In the genomic region with DNA sequence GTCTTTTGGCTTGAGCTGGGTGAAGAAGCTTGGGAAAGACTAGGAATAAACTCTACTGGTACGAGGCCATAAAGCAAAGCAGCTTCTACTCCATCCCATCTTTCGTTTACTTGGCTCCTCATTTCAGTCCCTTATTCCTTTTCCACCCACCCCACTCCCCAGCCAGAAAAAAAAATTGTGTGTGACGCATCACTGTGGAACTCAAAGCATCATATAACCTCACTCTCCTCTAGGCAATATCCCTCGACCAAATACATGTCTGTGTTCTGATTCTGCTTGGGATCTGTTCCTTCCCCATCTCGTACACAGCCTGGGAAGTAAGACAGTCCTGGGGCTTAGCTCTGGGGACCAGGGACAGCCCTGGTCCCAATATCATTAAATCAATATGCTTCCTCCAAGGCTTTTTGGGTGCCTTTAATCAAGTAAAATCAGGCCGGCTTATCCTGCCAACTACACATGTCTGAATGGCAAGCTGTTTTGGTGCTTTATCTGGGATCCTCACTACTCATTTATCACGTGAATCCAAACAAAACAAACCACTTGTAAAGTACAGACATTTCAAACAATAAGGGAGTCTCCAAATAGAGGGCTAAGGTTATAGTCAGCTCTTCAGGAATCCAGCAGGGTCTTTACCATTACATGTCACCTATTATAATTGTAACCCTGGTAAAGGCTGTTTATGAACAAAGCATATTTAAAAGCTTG, we compare ENCODE assay signal across 14 cellular contexts. TPM values are rescaled to one million over a fixed set of nuclear protein-coding genes. Genes with fewer than 3 reads are reported as not detected.
DNase-seq lines count a peak whose midpoint lies in the region; ATAC-seq and TF ChIP-seq lines count a peak whose summit lies in the region.
"Had no signal": no experiment of that assay in that cellular context is flagged by ENCODE, and none has a peak within 500 bp of the region (broad histone marks: within the 10 kb centered on the region; RNA-seq: fewer than 3 reads in every experiment).

No MANE protein-coding gene starts in this region.

- 66% methylated on average over 6 of the region's 7 CpGs for WGBS in mammary epithelial cell (ENCODE audit: low coverage, missing lambda C conversion rate)
- WGBS in stomach, 5 donors, result 73 to 78% (median 75%) methylated on average over 7 of the region's 7 CpGs

- H3K27ac ChIP-seq in CD8-positive, alpha-beta memory T cell (ENCODE audit: low read depth, low read length), result no peak overlapping the region
- H3K27ac ChIP-seq in mammary epithelial cell (ENCODE audit: insufficient read depth, low read depth, low read length), result no peak overlapping the region
- no peak overlapping the region for H3K27ac ChIP-seq in stomach
- H3K27ac ChIP-seq: foreskin keratinocyte, RWPE1 had no signal

- CTCF ChIA-PET in CD8-positive, alpha-beta memory T cell (lab: Charles Lee), result interaction anchor here (0.7 to 5.6 kb wide), 11 partner anchors 12 to 343 kb away, joined by 3 to 66 read pairs (median 5); partner anchors contain the start of gene PHLDB2
- CTCF ChIA-PET in mammary epithelial cell (lab: Charles Lee; ENCODE audit: low non-redundant PET) (interaction anchor here (1.0 to 1.4 kb wide), 2 partner anchors 21 to 190 kb away, joined by 4 to 10 read pairs; no protein-coding TSS in a partner anchor), WTC11 (lab: Charles Lee) (interaction anchor here (0.9 to 2.2 kb wide), 12 partner anchors 18 to 442 kb away, joined by 3 to 41 read pairs (median 6); no protein-coding TSS in a partner anchor)

- H3K4me3 Mint-ChIP-seq in CD8-positive, alpha-beta memory T cell, result no peak overlapping the region
- no peak overlapping the region for H3K4me3 Mint-ChIP-seq in effector memory CD8-positive, alpha-beta T cell
- no peak overlapping the region for H3K4me3 Mint-ChIP-seq in WTC11
- H3K4me3 Mint-ChIP-seq: CD4-positive, CD25-positive, alpha-beta regulatory T cell had no signal

- no peak overlapping the region for H3K4me2 ChIP-seq in mammary epithelial cell (ENCODE audit: insufficient read depth, low read depth, low read length)

- in situ Hi-C loops in mammary epithelial cell (cut with MboI; ENCODE audit: low sequenced_read_pairs in 2 of 2), result loop anchor here in 1 of 2 donors (10.0 kb wide), 1 partner anchor 85 kb away; no protein-coding TSS in a partner anchor

- H3K27ac Mint-ChIP-seq in CD8-positive, alpha-beta memory T cell, result peak overlapping the region in 6 of 8 donors; percentile 3 to 72 (median 26)
- no peak overlapping the region for H3K27ac Mint-ChIP-seq in effector memory CD8-positive, alpha-beta T cell
- no peak overlapping the region for H3K27ac Mint-ChIP-seq in WTC11

- peaks cover 66 to 92% (median 87%) of the 10 kb centered on the region in 3 donors for H3K4me1 Mint-ChIP-seq in CD8-positive, alpha-beta memory T cell
- peaks cover 49 to 60% of the 10 kb centered on the region in 2 donors for H3K4me1 Mint-ChIP-seq in effector memory CD8-positive, alpha-beta T cell (ENCODE audit: low read depth in 2 of 2)
- H3K4me1 Mint-ChIP-seq in WTC11, result peaks cover 9% of the 10 kb centered on the region

- no peak for TF ChIP-seq POLR2A in stomach (IDR thresholded peaks at IDR 0.05)

- POLR2A ChIA-PET in CD8-positive, alpha-beta memory T cell (lab: Charles Lee), result interaction anchor here (0.6 kb wide), 1 partner anchor 307 kb away, joined by 3 read pairs; no protein-coding TSS in a partner anchor
- POLR2A ChIA-PET in WTC11 (lab: Charles Lee), result no interaction called here

- DNase-seq in CD8-positive, alpha-beta memory T cell, result no peak
- DNase-seq in OCI-M1 (lab: John Stamatoyannopoulos, UW), result peak; percentile 4
- no peak for DNase-seq in mammary epithelial cell
- DNase-seq in myocyte (ENCODE audit: low read depth), result peak; percentile 33
- DNase-seq in effector memory CD8-positive, alpha-beta T cell, result no peak
- DNase-seq in stomach, result no peak
- DNase-seq in WTC11 (ENCODE audit: low spot score), result no peak
- DNase-seq: caudate nucleus; CD4-positive, CD25-positive, alpha-beta regulatory T cell; kidney; NCI-H446 had no signal

- no peaks in the 10 kb centered on the region for H3K27me3 Mint-ChIP-seq in CD8-positive, alpha-beta memory T cell
- no peaks in the 10 kb centered on the region for H3K27me3 Mint-ChIP-seq in effector memory CD8-positive, alpha-beta T cell
- H3K27me3 Mint-ChIP-seq in WTC11 (ENCODE audit: low read depth), result peaks cover 23% of the 10 kb centered on the region
- H3K27me3 Mint-ChIP-seq: CD4-positive, CD25-positive, alpha-beta regulatory T cell had no signal

- TF ChIP-seq EP300 in stomach (IDR thresholded peaks at IDR 0.05), result no peak

- H3K9me3 Mint-ChIP-seq in CD8-positive, alpha-beta memory T cell, result peaks cover 0 to 1% (median 0%) of the 10 kb centered on the region in 5 donors
- H3K9me3 Mint-ChIP-seq in effector memory CD8-positive, alpha-beta T cell, result no peaks in the 10 kb centered on the region
- no peaks in the 10 kb centered on the region for H3K9me3 Mint-ChIP-seq in WTC11
- H3K9me3 Mint-ChIP-seq: CD4-positive, CD25-positive, alpha-beta regulatory T cell had no signal

- peak overlapping the region; percentile 68 for H2AFZ ChIP-seq in mammary epithelial cell (ENCODE audit: low read depth, low read length)

- dilution Hi-C loops in mammary epithelial cell (cut with HindIII; ENCODE audit: low sequenced_read_pairs), result loop anchor here (5.0 kb wide), 2 partner anchors 53 to 93 kb away; no protein-coding TSS in a partner anchor

- intact Hi-C loops in mammary epithelial cell (cut with micrococcal nuclease) (loop anchor here (1.0 kb wide), 5 partner anchors 21 to 297 kb away; no protein-coding TSS in a partner anchor), stomach (cut with DNase I; ENCODE audit: low total_unique reads) (loop anchor here (5.0 kb wide), 1 partner anchor 297 kb away; no protein-coding TSS in a partner anchor)

- H3K36me3 Mint-ChIP-seq in CD8-positive, alpha-beta memory T cell, result peaks cover under 1 to 21% (median 2%) of the 10 kb centered on the region in 3 donors
- peaks cover 15% of the 10 kb centered on the region for H3K36me3 Mint-ChIP-seq in effector memory CD8-positive, alpha-beta T cell (ENCODE audit: insufficient read depth)
- H3K36me3 Mint-ChIP-seq in WTC11, result no peaks in the 10 kb centered on the region

- no peak overlapping the region for H3K4me3 ChIP-seq in CD8-positive, alpha-beta memory T cell (ENCODE audit: low read length)
- H3K4me3 ChIP-seq in mammary epithelial cell (replicated peaks in 1 of 3; ENCODE audit: insufficient read depth in 1 of 3, low read depth in 2 of 3, low read length in 3 of 3), result no peak overlapping the region
- H3K4me3 ChIP-seq in stomach, result no peak overlapping the region

- no peaks in the 10 kb centered on the region for H3K36me3 ChIP-seq in CD8-positive, alpha-beta memory T cell (ENCODE audit: insufficient read depth, low read length)
- no peaks in the 10 kb centered on the region for H3K36me3 ChIP-seq in mammary epithelial cell (ENCODE audit: insufficient read depth, low read length)
- no peaks in the 10 kb centered on the region for H3K36me3 ChIP-seq in stomach

- H3K9me3 ChIP-seq in CD8-positive, alpha-beta memory T cell (ENCODE audit: low read length), result no peaks in the 10 kb centered on the region
- H3K9me3 ChIP-seq in mammary epithelial cell (replicated peaks; ENCODE audit: insufficient read depth, low read length), result no peaks in the 10 kb centered on the region
- no peaks in the 10 kb centered on the region for H3K9me3 ChIP-seq in stomach

- peaks cover 4% of the 10 kb centered on the region for H3K79me2 ChIP-seq in mammary epithelial cell (ENCODE audit: insufficient read depth, low read length)

- H4K20me1 ChIP-seq in mammary epithelial cell (ENCODE audit: insufficient read depth, low read length), result no peaks in the 10 kb centered on the region

- BruUV-seq in mammary epithelial cell (replicated peaks; lab: Mats Ljungman, UMichigan), result no TSS peak

- ATAC-seq in effector memory CD8-positive, alpha-beta T cell (replicated peaks), result no peak
- ATAC-seq in WTC11, result no peak
- ATAC-seq in HG03159 (IDR thresholded peaks at IDR 0.05; ENCODE audit: unreplicated experiment), result no peak
- ATAC-seq: foreskin keratinocyte had no signal

- no peaks in the 10 kb centered on the region for H3K27me3 ChIP-seq in CD8-positive, alpha-beta memory T cell (ENCODE audit: insufficient read depth, low read length, poor library complexity, severe bottlenecking)
- H3K27me3 ChIP-seq in mammary epithelial cell (ENCODE audit: insufficient read depth, low read length) (no peaks in the 10 kb centered on the region), stomach (no peaks in the 10 kb centered on the region)
- H3K27me3 ChIP-seq: foreskin keratinocyte had no signal

- H3K9ac ChIP-seq in mammary epithelial cell (ENCODE audit: insufficient read depth, low read length), result no peak overlapping the region

- H3K4me1 ChIP-seq in CD8-positive, alpha-beta memory T cell (ENCODE audit: insufficient read depth, low read length), result peaks cover 63% of the 10 kb centered on the region
- peaks cover 52% of the 10 kb centered on the region for H3K4me1 ChIP-seq in mammary epithelial cell (ENCODE audit: insufficient read depth, low read length)
- H3K4me1 ChIP-seq in stomach, result peaks cover 1 to 35% (median 12%) of the 10 kb centered on the region in 4 donors

- TF ChIP-seq CTCF in mammary epithelial cell (conservative IDR thresholded peaks at IDR 0.05 in 1 of 2, IDR thresholded peaks at IDR 0.05 in 1 of 2; ENCODE audit: extremely low read depth in 1 of 2, insufficient read depth in 1 of 2, low read depth in 1 of 2, low read length in 2 of 2), result no peak
- no peak for TF ChIP-seq CTCF in stomach (IDR thresholded peaks at IDR 0.05)
- TF ChIP-seq CTCF in WTC11 (IDR thresholded peaks at IDR 0.05), result no peak

TF ChIP-seq in WTC11, 78 proteins besides CTCF, POLR2A, EP300 and RAD21 (continues in another document):
- TF ChIP-seq, protein P1, sequence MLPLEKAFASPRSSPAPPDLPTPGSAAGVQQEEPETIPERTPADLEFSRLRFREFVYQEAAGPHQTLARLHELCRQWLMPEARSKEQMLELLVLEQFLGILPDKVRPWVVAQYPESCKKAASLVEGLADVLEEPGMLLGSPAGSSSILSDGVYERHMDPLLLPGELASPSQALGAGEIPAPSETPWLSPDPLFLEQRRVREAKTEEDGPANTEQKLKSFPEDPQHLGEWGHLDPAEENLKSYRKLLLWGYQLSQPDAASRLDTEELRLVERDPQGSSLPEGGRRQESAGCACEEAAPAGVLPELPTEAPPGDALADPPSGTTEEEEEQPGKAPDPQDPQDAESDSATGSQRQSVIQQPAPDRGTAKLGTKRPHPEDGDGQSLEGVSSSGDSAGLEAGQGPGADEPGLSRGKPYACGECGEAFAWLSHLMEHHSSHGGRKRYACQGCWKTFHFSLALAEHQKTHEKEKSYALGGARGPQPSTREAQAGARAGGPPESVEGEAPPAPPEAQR (CRISPR knock-in tag; IDR thresholded peaks at IDR 0.05), result no peak
- TF ChIP-seq IRF2 (CRISPR knock-in tag; IDR thresholded peaks at IDR 0.05; ENCODE audit: borderline replicate concordance, low read depth) (no peak), EMX1 (CRISPR knock-in tag; IDR thresholded peaks at IDR 0.05) (no peak)

RNA-seq across cellular contexts. Expression of gene PLCXD2, which starts 4.4 kb away (rescaled TPM):
- 10 to 100 TPM; 10.2 to 10.6 TPM for total RNA-seq in CD8-positive, alpha-beta memory T cell
- polyA plus RNA-seq in CD8-positive, alpha-beta memory T cell, result 2.8 TPM
- 1 to 10 TPM; 4.5 to 5.6 TPM for total RNA-seq in mammary epithelial cell
- 2.4 TPM for polyA plus RNA-seq in mammary epithelial cell
- 6.3 TPM for polyA minus RNA-seq in mammary epithelial cell
- 1.3 TPM in 2 replicates for total RNA-seq in myocyte
- 0.74 TPM for polyA plus RNA-seq in myocyte (2012)
- total RNA-seq in stomach, result 1 to 10 TPM in 3 of 5 donors, under 1 TPM in 2; under 0.01 to 5.5 (median 1.2) TPM
- polyA plus RNA-seq in stomach, result 10 to 100 TPM; 14.6 to 50.4 (median 43.3) TPM
- total RNA-seq in WTC11 (2021), result 1.8 to 2.4 TPM (median 2.3 TPM) in 3 replicates

Comparison
In these comparisons a context has a peak if more than half of its experiments do, and no peak if none do; other contexts are left out.
1. DNase-seq: peak in OCI-M1 (single experiment) and myocyte (single experiment); none in CD8-positive, alpha-beta memory T cell (0 of 5), mammary epithelial cell (single experiment), effector memory CD8-positive, alpha-beta T cell (0 of 3), stomach (single experiment) and WTC11 (single experiment).
2. H3K27ac Mint-ChIP-seq: peak in CD8-positive, alpha-beta memory T cell (6 of 8); none in effector memory CD8-positive, alpha-beta T cell (0 of 2) and WTC11 (single experiment).